11 cellular contexts compared by ENCODE assay signal in genomic region chr9:5499889-5500398, GRCh38. TPM values are rescaled to one million over a fixed set of nuclear protein-coding genes. Genes with fewer than 3 reads are reported as not detected.
DNase-seq lines count a peak whose midpoint lies in the region; ATAC-seq and TF ChIP-seq lines count a peak whose summit lies in the region.
"Had no signal": no experiment of that assay in that cellular context is flagged by ENCODE, and none has a peak within 500 bp of the region (broad histone marks: within the 10 kb centered on the region; RNA-seq: fewer than 3 reads in every experiment).

No MANE protein-coding gene starts in this region.

- TF ChIP-seq CTCF in HEK293 (tag by site-specific recombination; IDR thresholded peaks at IDR 0.05) (no peak), fibroblast of villous mesenchyme (IDR thresholded peaks at IDR 0.05; ENCODE audit: insufficient read depth, low read depth, low read length) (no peak), ascending aorta (IDR thresholded peaks at IDR 0.05) (no peak)

- H3K9me3 ChIP-seq in HEK293 (ENCODE audit: control insufficient read depth, insufficient read depth, low read depth, low read length) (no peaks in the 10 kb centered on the region), ascending aorta (no peaks in the 10 kb centered on the region)

- no peak overlapping the region for H3K4me3 ChIP-seq in HEK293 (ENCODE audit: low read depth, low read length)
- H3K4me3 ChIP-seq in fibroblast of villous mesenchyme (ENCODE audit: low read depth, low read length), result no peak overlapping the region
- H3K4me3 ChIP-seq in ascending aorta, result no peak overlapping the region

- no peaks in the 10 kb centered on the region for H3K27me3 ChIP-seq in ascending aorta

- H3K36me3 ChIP-seq in HEK293 (ENCODE audit: control insufficient read depth in 2 of 2, insufficient read depth in 1 of 2, low read length in 2 of 2) (no peaks in the 10 kb centered on the region), ascending aorta (no peaks in the 10 kb centered on the region)

- POLR2A ChIA-PET in HEK293 (lab: Yijun Ruan, JAX), result no interaction called here

- intact Hi-C loops in sciatic nerve (cut with DNase I) (no loop called here), ascending aorta (cut with DNase I) (no loop called here)

- CTCF ChIA-PET in HEK293 (lab: Yijun Ruan, JAX), result interaction anchor here (0.8 kb wide), 1 partner anchor 512 kb away, joined by 3 read pairs; no protein-coding TSS in a partner anchor

- H3K27ac ChIP-seq in HEK293 (ENCODE audit: extremely low read depth, low read depth, low read length) (no peak overlapping the region), ascending aorta (no peak overlapping the region)

- in situ Hi-C loops in SK-MEL-5 (cut with HindIII; ENCODE audit: low pct_unique_long_range_greater_than_20kb, low sequenced_read_pairs), result no loop called here

- ATAC-seq in sciatic nerve, result peak; percentile 13
- ATAC-seq in activated CD4-positive, CD25-positive, alpha-beta regulatory T cell treated with anti-CD3 and anti-CD28 coated beads, Interleukin-2, amount 50 U/mL, for 24 hours, result no peak

- peak; percentile 11 for DNase-seq in SK-MEL-5 (ENCODE audit: low read depth, low spot score)
- peak; percentile 60 for DNase-seq in fibroblast of villous mesenchyme (ENCODE audit: low read depth)
- DNase-seq in sciatic nerve (ENCODE audit: low spot score), result no peak
- DNase-seq in GM03348 (ENCODE audit: low spot score), result no peak
- no peak for DNase-seq in NOMO-1 treated with DMSO at 0.1 percent for 48 hours (lab: John Stamatoyannopoulos, UW; ENCODE audit: unreplicated experiment)
- no peak for DNase-seq in ascending aorta (ENCODE audit: low spot score in 2 of 2)
- DNase-seq: activated T-cell treated with anti-CD3 and anti-CD28 coated beads, Interleukin-2, amount 50 U/mL, for 1 hour; endodermal cell; naive B cell had no signal

- H3K4me1 ChIP-seq in HEK293 (ENCODE audit: control insufficient read depth, insufficient read depth, low read length) (no peaks in the 10 kb centered on the region), ascending aorta (no peaks in the 10 kb centered on the region)

TF ChIP-seq in HEK293, 187 proteins besides CTCF, POLR2A, EP300 and RAD21:
- TF ChIP-seq ZNF558 (tag by site-specific recombination; IDR thresholded peaks at IDR 0.05), result no peak
- TF ChIP-seq GLIS1 (tag by site-specific recombination; IDR thresholded peaks at IDR 0.05), result no peak
- no peak for TF ChIP-seq ZBTB21 (tag by site-specific recombination; IDR thresholded peaks at IDR 0.05)
- TF ChIP-seq ZNF335 (tag by site-specific recombination; conservative IDR thresholded peaks at IDR 0.05), result peak; percentile 44; the same call in 1 of the 2 replicates
- no peak for TF ChIP-seq ZNF10 (tag by site-specific recombination; IDR thresholded peaks at IDR 0.05)
- TF ChIP-seq ZNF571 (tag by site-specific recombination; IDR thresholded peaks at IDR 0.05), result no peak
- no peak for TF ChIP-seq ZNF23 (tag by site-specific recombination; IDR thresholded peaks at IDR 0.05; ENCODE audit: borderline replicate concordance)
- TF ChIP-seq ZNF580 (tag by site-specific recombination; IDR thresholded peaks at IDR 0.05), result no peak

RNA-seq across cellular contexts. Expression of gene PDCD1LG2, which starts 10.4 kb away (rescaled TPM):
- not detected in 2 replicates for total RNA-seq in SK-MEL-5 (2014; rRNA removed; shearing (Covaris generic))
- polyA plus RNA-seq in SK-MEL-5 (2015; cell fraction: cytosol; rRNA removed), result not detected in 2 replicates
- polyA plus RNA-seq in SK-MEL-5 (2015; cell fraction: nucleus; rRNA removed), result not detected in 2 replicates
- total RNA-seq in fibroblast of villous mesenchyme, result 31.6 and 59.6 TPM in 2 replicates
- 3.0 TPM for total RNA-seq in sciatic nerve
- total RNA-seq in ascending aorta, result 1.1 TPM
- total RNA-seq: endodermal cell had no signal

RNA-seq across cellular contexts. Expression of gene CD274, which starts 49.6 kb away (rescaled TPM):
- total RNA-seq in SK-MEL-5 (2014; rRNA removed; shearing (Covaris generic)), result 3.4 and 3.8 TPM in 2 replicates
- polyA plus RNA-seq in SK-MEL-5 (2015; cell fraction: cytosol; rRNA removed), result 0.10 and 0.90 TPM in 2 replicates
- 1.0 and 3.0 TPM in 2 replicates for polyA plus RNA-seq in SK-MEL-5 (2015; cell fraction: nucleus; rRNA removed)
- total RNA-seq in fibroblast of villous mesenchyme, result 10.3 and 12.1 TPM in 2 replicates
- total RNA-seq in sciatic nerve, result 4.7 TPM
- 23.8 TPM for total RNA-seq in ascending aorta

Comparison
In these comparisons a context has a peak if more than half of its experiments do, and no peak if none do; other contexts are left out.
1. DNase-seq: peak in SK-MEL-5 (single experiment) and fibroblast of villous mesenchyme (single experiment); none in sciatic nerve (single experiment), GM03348 (single experiment), NOMO-1 treated with DMSO at 0.1 percent for 48 hours (single experiment) and ascending aorta (0 of 2).